ENCODE assay signal across 2 cellular contexts in the genomic region with DNA sequence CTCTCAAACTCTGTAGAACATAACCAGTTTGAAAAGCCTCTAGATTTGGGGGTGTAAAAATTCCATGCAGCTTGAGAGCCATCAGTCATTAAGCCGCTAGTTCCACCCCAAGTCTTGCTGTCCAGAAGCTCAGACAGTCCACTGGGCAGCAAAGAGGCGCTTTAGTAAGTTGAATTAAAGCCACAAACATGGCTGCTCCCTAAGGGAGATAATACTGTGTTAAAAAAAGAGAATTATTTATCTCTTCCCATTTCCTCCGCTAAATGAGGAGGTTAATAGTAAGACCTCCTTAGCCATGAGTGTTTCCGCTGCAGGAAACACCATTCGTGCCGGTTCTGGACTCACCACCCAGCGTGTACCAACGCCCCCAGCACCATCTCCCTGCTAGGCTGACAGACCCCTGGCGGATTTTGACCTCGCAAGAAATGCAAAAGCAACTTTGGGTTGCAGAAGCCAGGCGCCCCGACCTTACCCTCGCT.
A peak's percentile ranks its signal among the peaks of the same experiment; 100 is the strongest.
TF ChIP-seq lines count a peak whose summit lies in the region.

No MANE protein-coding gene starts in this region.

TF ChIP-seq in HCT116, 20 proteins besides CTCF, POLR2A, EP300 and RAD21:
- TF ChIP-seq, protein P1, sequence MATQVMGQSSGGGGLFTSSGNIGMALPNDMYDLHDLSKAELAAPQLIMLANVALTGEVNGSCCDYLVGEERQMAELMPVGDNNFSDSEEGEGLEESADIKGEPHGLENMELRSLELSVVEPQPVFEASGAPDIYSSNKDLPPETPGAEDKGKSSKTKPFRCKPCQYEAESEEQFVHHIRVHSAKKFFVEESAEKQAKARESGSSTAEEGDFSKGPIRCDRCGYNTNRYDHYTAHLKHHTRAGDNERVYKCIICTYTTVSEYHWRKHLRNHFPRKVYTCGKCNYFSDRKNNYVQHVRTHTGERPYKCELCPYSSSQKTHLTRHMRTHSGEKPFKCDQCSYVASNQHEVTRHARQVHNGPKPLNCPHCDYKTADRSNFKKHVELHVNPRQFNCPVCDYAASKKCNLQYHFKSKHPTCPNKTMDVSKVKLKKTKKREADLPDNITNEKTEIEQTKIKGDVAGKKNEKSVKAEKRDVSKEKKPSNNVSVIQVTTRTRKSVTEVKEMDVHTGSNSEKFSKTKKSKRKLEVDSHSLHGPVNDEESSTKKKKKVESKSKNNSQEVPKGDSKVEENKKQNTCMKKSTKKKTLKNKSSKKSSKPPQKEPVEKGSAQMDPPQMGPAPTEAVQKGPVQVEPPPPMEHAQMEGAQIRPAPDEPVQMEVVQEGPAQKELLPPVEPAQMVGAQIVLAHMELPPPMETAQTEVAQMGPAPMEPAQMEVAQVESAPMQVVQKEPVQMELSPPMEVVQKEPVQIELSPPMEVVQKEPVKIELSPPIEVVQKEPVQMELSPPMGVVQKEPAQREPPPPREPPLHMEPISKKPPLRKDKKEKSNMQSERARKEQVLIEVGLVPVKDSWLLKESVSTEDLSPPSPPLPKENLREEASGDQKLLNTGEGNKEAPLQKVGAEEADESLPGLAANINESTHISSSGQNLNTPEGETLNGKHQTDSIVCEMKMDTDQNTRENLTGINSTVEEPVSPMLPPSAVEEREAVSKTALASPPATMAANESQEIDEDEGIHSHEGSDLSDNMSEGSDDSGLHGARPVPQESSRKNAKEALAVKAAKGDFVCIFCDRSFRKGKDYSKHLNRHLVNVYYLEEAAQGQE (IDR thresholded peaks at IDR 0.05; ENCODE audit: low read depth): no peak
- peak; percentile 10; the same call in 1 of the 2 replicates for TF ChIP-seq SIN3A (IDR thresholded peaks at IDR 0.05; ENCODE audit: low read depth)

TF ChIP-seq in K562, 482 proteins besides CTCF, POLR2A, EP300 and RAD21:
- TF ChIP-seq ZNF644 (tag; IDR thresholded peaks at IDR 0.05; ENCODE audit: low read depth): 0 out of 2 replicates have a peak, but pooled peaks have one; percentile 5
- TF ChIP-seq, protein P2, sequence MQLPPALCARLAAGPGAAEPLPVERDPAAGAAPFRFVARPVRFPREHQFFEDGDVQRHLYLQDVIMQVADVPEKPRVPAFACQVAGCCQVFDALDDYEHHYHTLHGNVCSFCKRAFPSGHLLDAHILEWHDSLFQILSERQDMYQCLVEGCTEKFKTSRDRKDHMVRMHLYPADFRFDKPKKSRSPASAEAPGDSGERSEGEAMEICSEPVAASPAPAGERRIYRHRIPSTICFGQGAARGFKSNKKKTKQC (CRISPR knock-in tag; IDR thresholded peaks at IDR 0.05): no peak
- TF ChIP-seq, protein P3, sequence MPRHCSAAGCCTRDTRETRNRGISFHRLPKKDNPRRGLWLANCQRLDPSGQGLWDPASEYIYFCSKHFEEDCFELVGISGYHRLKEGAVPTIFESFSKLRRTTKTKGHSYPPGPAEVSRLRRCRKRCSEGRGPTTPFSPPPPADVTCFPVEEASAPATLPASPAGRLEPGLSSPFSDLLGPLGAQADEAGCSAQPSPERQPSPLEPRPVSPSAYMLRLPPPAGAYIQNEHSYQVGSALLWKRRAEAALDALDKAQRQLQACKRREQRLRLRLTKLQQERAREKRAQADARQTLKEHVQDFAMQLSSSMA (CRISPR knock-in tag; IDR thresholded peaks at IDR 0.05): no peak
- peak; percentile 16 for TF ChIP-seq TAF1 (IDR thresholded peaks at IDR 0.05; ENCODE audit: control insufficient read depth, extremely low read depth, insufficient read depth, low read length, severe bottlenecking)
- peak in 1 of 3 experiments; percentile 51 for TF ChIP-seq YY1 (IDR thresholded peaks at IDR 0.05; ENCODE audit: borderline replicate concordance in 1 of 3, control insufficient read depth in 1 of 3, extremely low read depth in 1 of 3, insufficient read depth in 3 of 3, insufficient read length in 1 of 3, insufficient replicate concordance in 2 of 3, low read depth in 1 of 3, low read length in 2 of 3)
- TF ChIP-seq HDAC1 (IDR thresholded peaks at IDR 0.05): 0 out of 4 replicates have a peak, but pooled peaks of 1 of the 2 experiments have one; percentile 17
